26 cellular contexts compared by ENCODE assay signal in genomic region chr21:42523211-42523610, GRCh38. TPM values are rescaled to one million over a fixed set of nuclear protein-coding genes. Genes with fewer than 3 reads are reported as not detected.
DNase-seq lines count a peak whose midpoint lies in the region; ATAC-seq, FAIRE-seq and TF ChIP-seq lines count a peak whose summit lies in the region.
"Had no signal": no experiment of that assay in that cellular context is flagged by ENCODE, and none has a peak within 500 bp of the region (broad histone marks: within the 10 kb centered on the region; RNA-seq: fewer than 3 reads in every experiment).

No MANE protein-coding gene starts in this region.

- H2AFZ ChIP-seq in smooth muscle cell (ENCODE audit: low read depth) = no peak overlapping the region
- H2AFZ ChIP-seq: PC-9 had no signal

- H3K27ac Mint-ChIP-seq in CD8-positive, alpha-beta memory T cell = peak overlapping the region in 6 of 8 donors; percentile 47 to 84 (median 66)
- H3K27ac Mint-ChIP-seq: activated CD4-positive, alpha-beta T cell treated with anti-CD3 and anti-CD28 coated beads for 36 hours had no signal

- intact Hi-C loops in lower lobe of right lung (cut with DNase I) (no loop called here), cardiac septum (cut with DNase I) (no loop called here)

- H4K20me1 ChIP-seq in smooth muscle cell (ENCODE audit: low read depth) = no peaks in the 10 kb centered on the region

- H3K36me3 ChIP-seq in CD8-positive, alpha-beta memory T cell (ENCODE audit: insufficient read depth, low read length) = peaks cover 35% of the 10 kb centered on the region
- H3K36me3 ChIP-seq in Peyer's patch = peaks cover 0 to 36% (median 0%) of the 10 kb centered on the region in 3 donors
- H3K36me3 ChIP-seq in lower lobe of right lung = peaks cover 46% of the 10 kb centered on the region
- H3K36me3 ChIP-seq in smooth muscle cell (ENCODE audit: low read depth) = no peaks in the 10 kb centered on the region

- H3K4me2 ChIP-seq in smooth muscle cell = no peak overlapping the region
- H3K4me2 ChIP-seq: PC-9 had no signal

- no peak overlapping the region for H3K9ac ChIP-seq in smooth muscle cell (ENCODE audit: low read depth)

- TF ChIP-seq CTCF in Peyer's patch (IDR thresholded peaks at IDR 0.05) (no peak), lower lobe of right lung (IDR thresholded peaks at IDR 0.05) (no peak), smooth muscle cell (IDR thresholded peaks at IDR 0.05; ENCODE audit: borderline replicate concordance, insufficient read depth, poor library complexity, severe bottlenecking) (no peak)

- TF ChIP-seq POLR2A in Peyer's patch (IDR thresholded peaks at IDR 0.05) = no peak

- H3K4me1 ChIP-seq in CD8-positive, alpha-beta memory T cell (ENCODE audit: insufficient read depth, low read length) = peaks cover 25% of the 10 kb centered on the region
- peaks cover 13 to 68% (median 30%) of the 10 kb centered on the region in 4 donors for H3K4me1 ChIP-seq in Peyer's patch
- H3K4me1 ChIP-seq in lower lobe of right lung = peaks cover 57% of the 10 kb centered on the region
- peaks cover 32% of the 10 kb centered on the region for H3K4me1 ChIP-seq in smooth muscle cell (ENCODE audit: low read depth)

- no peaks in the 10 kb centered on the region for H3K9me3 ChIP-seq in CD8-positive, alpha-beta memory T cell (ENCODE audit: low read length)
- no peaks in the 10 kb centered on the region for H3K9me3 ChIP-seq in Peyer's patch
- H3K9me3 ChIP-seq in lower lobe of right lung = no peaks in the 10 kb centered on the region
- H3K9me3 ChIP-seq in smooth muscle cell (replicated peaks; ENCODE audit: low read depth) = no peaks in the 10 kb centered on the region
- H3K9me3 ChIP-seq: spleen, tibial artery had no signal

- FAIRE-seq in GM19239 (lab: Jason Lieb, UNC) = no peak

- CTCF ChIA-PET in CD8-positive, alpha-beta memory T cell (lab: Charles Lee) = interaction anchor here (1.3 kb wide), 1 partner anchor 14 kb away, joined by 3 read pairs; no protein-coding TSS in a partner anchor

- H3K36me3 Mint-ChIP-seq in CD8-positive, alpha-beta memory T cell = peaks cover 0 to 78% (median 23%) of the 10 kb centered on the region in 3 donors

- H3K4me3 ChIP-seq in CD8-positive, alpha-beta memory T cell (ENCODE audit: low read length) = no peak overlapping the region
- H3K4me3 ChIP-seq in Peyer's patch (no peak overlapping the region), lower lobe of right lung (no peak overlapping the region), smooth muscle cell (no peak overlapping the region)
- H3K4me3 ChIP-seq: lung, PC-9, spleen, tibial artery had no signal

- no peaks in the 10 kb centered on the region for H3K79me2 ChIP-seq in smooth muscle cell (ENCODE audit: low read depth)

- no peaks in the 10 kb centered on the region for H3K9me3 Mint-ChIP-seq in CD8-positive, alpha-beta memory T cell
- H3K9me3 Mint-ChIP-seq: H9; naive thymus-derived CD8-positive, alpha-beta T cell had no signal

- DNase-seq in CD8-positive, alpha-beta memory T cell = no peak
- peak in 1 of 3 donors; percentile 43 for DNase-seq in Peyer's patch
- DNase-seq in lower lobe of right lung = no peak
- no peak for DNase-seq in smooth muscle cell (lab: John Stamatoyannopoulos, UW; ENCODE audit: unreplicated experiment)
- no peak for DNase-seq in EL
- DNase-seq in cardiac septum (ENCODE audit: low spot score) = no peak
- no peak for DNase-seq in GM19239 (ENCODE audit: insufficient read length, low spot score)
- DNase-seq: activated CD4-positive, alpha-beta T cell treated with anti-CD3 and anti-CD28 coated beads for 36 hours; activated CD8-positive, alpha-beta memory T cell treated with anti-CD3 and anti-CD28 coated beads, Interleukin-2, amount 50 U/mL, for 4 hours; activated gamma-delta T cell treated with Interleukin-2 at 50 U/mL for 16 hours; amygdala; cerebellar nuclear complex; COR-L47; effector memory CD4-positive, alpha-beta T cell; H9; naive thymus-derived CD8-positive, alpha-beta T cell; NCI-H1048; NCI-H2029 treated with DMSO at 0.1 percent for 48 hours; PC-9; spleen; T1000 had no signal

- POLR2A ChIA-PET in CD8-positive, alpha-beta memory T cell (lab: Charles Lee) = no interaction called here

- 95% methylated on average over 7 of the region's 7 CpGs for WGBS in smooth muscle cell (ENCODE audit: low lambda C conversion rate)

- H3F3A ChIP-seq in smooth muscle cell (ENCODE audit: low read depth) = peaks cover 10% of the 10 kb centered on the region

- H3K27me3 Mint-ChIP-seq in CD8-positive, alpha-beta memory T cell = no peaks in the 10 kb centered on the region
- H3K27me3 Mint-ChIP-seq: activated CD4-positive, alpha-beta T cell treated with anti-CD3 and anti-CD28 coated beads for 36 hours; naive thymus-derived CD8-positive, alpha-beta T cell had no signal

- H3K4me3 Mint-ChIP-seq in CD8-positive, alpha-beta memory T cell = no peak overlapping the region
- H3K4me3 Mint-ChIP-seq: activated CD4-positive, alpha-beta T cell treated with anti-CD3 and anti-CD28 coated beads for 36 hours; naive thymus-derived CD8-positive, alpha-beta T cell had no signal

- no peaks in the 10 kb centered on the region for H3K27me3 ChIP-seq in CD8-positive, alpha-beta memory T cell (ENCODE audit: insufficient read depth, low read length, poor library complexity, severe bottlenecking)
- H3K27me3 ChIP-seq in Peyer's patch (no peaks in the 10 kb centered on the region), lower lobe of right lung (ENCODE audit: low read depth) (no peaks in the 10 kb centered on the region), smooth muscle cell (ENCODE audit: low read depth) (no peaks in the 10 kb centered on the region)
- H3K27me3 ChIP-seq: spleen, tibial artery had no signal

- no peak overlapping the region for H3K27ac ChIP-seq in CD8-positive, alpha-beta memory T cell (ENCODE audit: low read depth, low read length)
- H3K27ac ChIP-seq in Peyer's patch (peak overlapping the region; percentile 71 to 88 (median 80)), lower lobe of right lung (peak overlapping the region; percentile 86), smooth muscle cell (ENCODE audit: low read depth) (peak overlapping the region; percentile 95)
- H3K27ac ChIP-seq: HL-60, PC-9 had no signal

- ATAC-seq in lower lobe of right lung (no peak), GM21381 (IDR thresholded peaks at IDR 0.05; ENCODE audit: unreplicated experiment) (no peak)
- ATAC-seq: activated CD4-positive, alpha-beta T cell treated with anti-CD3 and anti-CD28 coated beads for 36 hours; naive thymus-derived CD8-positive, alpha-beta T cell had no signal

- peaks cover 52 to 75% (median 66%) of the 10 kb centered on the region in 3 donors for H3K4me1 Mint-ChIP-seq in CD8-positive, alpha-beta memory T cell

RNA-seq across cellular contexts. Expression of gene SLC37A1, which starts 9.6 kb away (rescaled TPM):
- 10 to 100 TPM; 16.6 to 16.9 TPM for total RNA-seq in CD8-positive, alpha-beta memory T cell
- polyA plus RNA-seq in CD8-positive, alpha-beta memory T cell = 6.5 TPM
- total RNA-seq in Peyer's patch (100 to 1,000 TPM in 3 of 4 donors, 10 to 100 TPM in 1; 66.0 to 249 (median 195) TPM), lower lobe of right lung (28.9 TPM), smooth muscle cell (18.0 and 19.4 TPM in 2 replicates), cardiac septum (6.7 TPM)
- 14.6 and 15.0 TPM in 2 replicates for polyA plus RNA-seq in smooth muscle cell

RNA-seq across cellular contexts. Expression of gene RSPH1, which starts 27.2 kb away (rescaled TPM):
- not detected for total RNA-seq in CD8-positive, alpha-beta memory T cell
- polyA plus RNA-seq in CD8-positive, alpha-beta memory T cell = not detected
- total RNA-seq in Peyer's patch (10 to 100 TPM in 1 of 4 donors, 1 to 10 TPM in 3; 2.5 to 11.0 (median 6.7) TPM), lower lobe of right lung (18.1 TPM), smooth muscle cell (0.13 TPM in 1 of 2 replicates, not detected in the other), cardiac septum (not detected)
- 0.16 TPM in 1 of 2 replicates, not detected in the other for polyA plus RNA-seq in smooth muscle cell
- polyA plus RNA-seq: AG04450; naive thymus-derived CD8-positive, alpha-beta T cell had no signal
